2 cellular contexts compared by ENCODE assay signal in the genomic region with DNA sequence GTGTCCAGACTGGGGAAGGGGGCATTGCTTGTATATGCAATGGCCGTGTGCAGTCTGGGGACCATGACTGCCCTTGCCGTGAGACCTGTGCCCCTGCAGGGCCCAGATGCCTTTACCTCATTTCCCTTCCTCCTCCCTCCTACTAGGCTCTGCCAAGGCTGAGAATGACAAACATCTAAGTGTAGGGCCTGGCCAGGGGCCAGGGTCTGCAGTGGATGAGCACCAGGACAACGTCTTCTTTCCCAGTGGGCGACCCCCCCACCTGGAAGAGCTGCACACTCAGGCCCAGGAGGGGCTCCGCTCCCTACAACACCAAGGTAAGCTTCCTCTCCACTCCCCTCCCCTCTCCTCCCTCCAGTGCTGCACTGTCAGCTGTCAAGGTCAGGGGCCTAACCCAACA.
TF ChIP-seq lines count a peak whose summit lies in the region.

No MANE protein-coding gene starts in this region.

TF ChIP-seq in HCT116, 20 proteins besides CTCF, POLR2A, EP300 and RAD21 (continued from another document):
- TF ChIP-seq, protein P1, sequence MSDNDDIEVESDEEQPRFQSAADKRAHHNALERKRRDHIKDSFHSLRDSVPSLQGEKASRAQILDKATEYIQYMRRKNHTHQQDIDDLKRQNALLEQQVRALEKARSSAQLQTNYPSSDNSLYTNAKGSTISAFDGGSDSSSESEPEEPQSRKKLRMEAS (IDR thresholded peaks at IDR 0.05), result no peak
- TF ChIP-seq SP1 (IDR thresholded peaks at IDR 0.05; ENCODE audit: low read depth), result no peak
- no peak for TF ChIP-seq ZBTB33 (IDR thresholded peaks at IDR 0.05; ENCODE audit: extremely low read depth, insufficient replicate concordance, low read length)
- TF ChIP-seq CEBPB (IDR thresholded peaks at IDR 0.05; ENCODE audit: low read depth), result no peak
- TF ChIP-seq FOSL1 (IDR thresholded peaks at IDR 0.05; ENCODE audit: low read depth), result no peak
- TF ChIP-seq CBX3 (IDR thresholded peaks at IDR 0.05; ENCODE audit: low read depth), result no peak
- TF ChIP-seq, protein P2, sequence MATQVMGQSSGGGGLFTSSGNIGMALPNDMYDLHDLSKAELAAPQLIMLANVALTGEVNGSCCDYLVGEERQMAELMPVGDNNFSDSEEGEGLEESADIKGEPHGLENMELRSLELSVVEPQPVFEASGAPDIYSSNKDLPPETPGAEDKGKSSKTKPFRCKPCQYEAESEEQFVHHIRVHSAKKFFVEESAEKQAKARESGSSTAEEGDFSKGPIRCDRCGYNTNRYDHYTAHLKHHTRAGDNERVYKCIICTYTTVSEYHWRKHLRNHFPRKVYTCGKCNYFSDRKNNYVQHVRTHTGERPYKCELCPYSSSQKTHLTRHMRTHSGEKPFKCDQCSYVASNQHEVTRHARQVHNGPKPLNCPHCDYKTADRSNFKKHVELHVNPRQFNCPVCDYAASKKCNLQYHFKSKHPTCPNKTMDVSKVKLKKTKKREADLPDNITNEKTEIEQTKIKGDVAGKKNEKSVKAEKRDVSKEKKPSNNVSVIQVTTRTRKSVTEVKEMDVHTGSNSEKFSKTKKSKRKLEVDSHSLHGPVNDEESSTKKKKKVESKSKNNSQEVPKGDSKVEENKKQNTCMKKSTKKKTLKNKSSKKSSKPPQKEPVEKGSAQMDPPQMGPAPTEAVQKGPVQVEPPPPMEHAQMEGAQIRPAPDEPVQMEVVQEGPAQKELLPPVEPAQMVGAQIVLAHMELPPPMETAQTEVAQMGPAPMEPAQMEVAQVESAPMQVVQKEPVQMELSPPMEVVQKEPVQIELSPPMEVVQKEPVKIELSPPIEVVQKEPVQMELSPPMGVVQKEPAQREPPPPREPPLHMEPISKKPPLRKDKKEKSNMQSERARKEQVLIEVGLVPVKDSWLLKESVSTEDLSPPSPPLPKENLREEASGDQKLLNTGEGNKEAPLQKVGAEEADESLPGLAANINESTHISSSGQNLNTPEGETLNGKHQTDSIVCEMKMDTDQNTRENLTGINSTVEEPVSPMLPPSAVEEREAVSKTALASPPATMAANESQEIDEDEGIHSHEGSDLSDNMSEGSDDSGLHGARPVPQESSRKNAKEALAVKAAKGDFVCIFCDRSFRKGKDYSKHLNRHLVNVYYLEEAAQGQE (IDR thresholded peaks at IDR 0.05; ENCODE audit: low read depth), result no peak
- no peak for TF ChIP-seq EGR1 (IDR thresholded peaks at IDR 0.05; ENCODE audit: low read depth)
- TF ChIP-seq JUND (IDR thresholded peaks at IDR 0.05), result no peak
- no peak for TF ChIP-seq SIN3A (IDR thresholded peaks at IDR 0.05; ENCODE audit: low read depth)
- no peak for TF ChIP-seq TCF7L2 (IDR thresholded peaks at IDR 0.05; ENCODE audit: borderline replicate concordance, extremely low read depth, insufficient read depth, insufficient read length)
- TF ChIP-seq EZH2phosphoT487 (IDR thresholded peaks at IDR 0.05; ENCODE audit: borderline replicate concordance), result no peak
- TF ChIP-seq ZFX (IDR thresholded peaks at IDR 0.05), result no peak; the same call in 1 of the 2 replicates

TF ChIP-seq in SK-N-SH treated with all-trans-retinoic acid at 6 μM for 48 hours, 23 proteins besides CTCF, POLR2A, EP300 and RAD21 (continued from another document):
- TF ChIP-seq TSHZ2 (CRISPR knock-in tag; IDR thresholded peaks at IDR 0.05) (no peak), SNAI2 (CRISPR knock-in tag; IDR thresholded peaks at IDR 0.05) (no peak), ZFP3 (CRISPR knock-in tag; IDR thresholded peaks at IDR 0.05) (no peak), ARNTL (CRISPR knock-in tag; IDR thresholded peaks at IDR 0.05; ENCODE audit: borderline replicate concordance, low read depth) (no peak), ISL1 (CRISPR knock-in tag; IDR thresholded peaks at IDR 0.05) (no peak), ZC3H10 (CRISPR knock-in tag; IDR thresholded peaks at IDR 0.05) (no peak), CREB5 (CRISPR knock-in tag; IDR thresholded peaks at IDR 0.05; ENCODE audit: low read depth) (no peak), PPARA (CRISPR knock-in tag; IDR thresholded peaks at IDR 0.05; ENCODE audit: borderline replicate concordance) (no peak), TOX (CRISPR knock-in tag; IDR thresholded peaks at IDR 0.05; ENCODE audit: borderline replicate concordance) (no peak), GLIS3 (CRISPR knock-in tag; IDR thresholded peaks at IDR 0.05) (no peak), ZNF8 (CRISPR knock-in tag; IDR thresholded peaks at IDR 0.05) (no peak), ESRRG (CRISPR knock-in tag; IDR thresholded peaks at IDR 0.05) (no peak)
- TF ChIP-seq, protein P3, sequence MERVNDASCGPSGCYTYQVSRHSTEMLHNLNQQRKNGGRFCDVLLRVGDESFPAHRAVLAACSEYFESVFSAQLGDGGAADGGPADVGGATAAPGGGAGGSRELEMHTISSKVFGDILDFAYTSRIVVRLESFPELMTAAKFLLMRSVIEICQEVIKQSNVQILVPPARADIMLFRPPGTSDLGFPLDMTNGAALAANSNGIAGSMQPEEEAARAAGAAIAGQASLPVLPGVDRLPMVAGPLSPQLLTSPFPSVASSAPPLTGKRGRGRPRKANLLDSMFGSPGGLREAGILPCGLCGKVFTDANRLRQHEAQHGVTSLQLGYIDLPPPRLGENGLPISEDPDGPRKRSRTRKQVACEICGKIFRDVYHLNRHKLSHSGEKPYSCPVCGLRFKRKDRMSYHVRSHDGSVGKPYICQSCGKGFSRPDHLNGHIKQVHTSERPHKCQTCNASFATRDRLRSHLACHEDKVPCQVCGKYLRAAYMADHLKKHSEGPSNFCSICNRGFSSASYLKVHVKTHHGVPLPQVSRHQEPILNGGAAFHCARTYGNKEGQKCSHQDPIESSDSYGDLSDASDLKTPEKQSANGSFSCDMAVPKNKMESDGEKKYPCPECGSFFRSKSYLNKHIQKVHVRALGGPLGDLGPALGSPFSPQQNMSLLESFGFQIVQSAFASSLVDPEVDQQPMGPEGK (CRISPR knock-in tag; IDR thresholded peaks at IDR 0.05; ENCODE audit: borderline replicate concordance), result no peak
- TF ChIP-seq, protein P4, sequence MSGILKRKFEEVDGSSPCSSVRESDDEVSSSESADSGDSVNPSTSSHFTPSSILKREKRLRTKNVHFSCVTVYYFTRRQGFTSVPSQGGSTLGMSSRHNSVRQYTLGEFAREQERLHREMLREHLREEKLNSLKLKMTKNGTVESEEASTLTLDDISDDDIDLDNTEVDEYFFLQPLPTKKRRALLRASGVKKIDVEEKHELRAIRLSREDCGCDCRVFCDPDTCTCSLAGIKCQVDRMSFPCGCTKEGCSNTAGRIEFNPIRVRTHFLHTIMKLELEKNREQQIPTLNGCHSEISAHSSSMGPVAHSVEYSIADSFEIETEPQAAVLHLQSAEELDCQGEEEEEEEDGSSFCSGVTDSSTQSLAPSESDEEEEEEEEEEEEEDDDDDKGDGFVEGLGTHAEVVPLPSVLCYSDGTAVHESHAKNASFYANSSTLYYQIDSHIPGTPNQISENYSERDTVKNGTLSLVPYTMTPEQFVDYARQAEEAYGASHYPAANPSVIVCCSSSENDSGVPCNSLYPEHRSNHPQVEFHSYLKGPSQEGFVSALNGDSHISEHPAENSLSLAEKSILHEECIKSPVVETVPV (CRISPR knock-in tag; IDR thresholded peaks at IDR 0.05), result no peak
